ENCODE assay signal across 1 cellular context in the genomic region with DNA sequence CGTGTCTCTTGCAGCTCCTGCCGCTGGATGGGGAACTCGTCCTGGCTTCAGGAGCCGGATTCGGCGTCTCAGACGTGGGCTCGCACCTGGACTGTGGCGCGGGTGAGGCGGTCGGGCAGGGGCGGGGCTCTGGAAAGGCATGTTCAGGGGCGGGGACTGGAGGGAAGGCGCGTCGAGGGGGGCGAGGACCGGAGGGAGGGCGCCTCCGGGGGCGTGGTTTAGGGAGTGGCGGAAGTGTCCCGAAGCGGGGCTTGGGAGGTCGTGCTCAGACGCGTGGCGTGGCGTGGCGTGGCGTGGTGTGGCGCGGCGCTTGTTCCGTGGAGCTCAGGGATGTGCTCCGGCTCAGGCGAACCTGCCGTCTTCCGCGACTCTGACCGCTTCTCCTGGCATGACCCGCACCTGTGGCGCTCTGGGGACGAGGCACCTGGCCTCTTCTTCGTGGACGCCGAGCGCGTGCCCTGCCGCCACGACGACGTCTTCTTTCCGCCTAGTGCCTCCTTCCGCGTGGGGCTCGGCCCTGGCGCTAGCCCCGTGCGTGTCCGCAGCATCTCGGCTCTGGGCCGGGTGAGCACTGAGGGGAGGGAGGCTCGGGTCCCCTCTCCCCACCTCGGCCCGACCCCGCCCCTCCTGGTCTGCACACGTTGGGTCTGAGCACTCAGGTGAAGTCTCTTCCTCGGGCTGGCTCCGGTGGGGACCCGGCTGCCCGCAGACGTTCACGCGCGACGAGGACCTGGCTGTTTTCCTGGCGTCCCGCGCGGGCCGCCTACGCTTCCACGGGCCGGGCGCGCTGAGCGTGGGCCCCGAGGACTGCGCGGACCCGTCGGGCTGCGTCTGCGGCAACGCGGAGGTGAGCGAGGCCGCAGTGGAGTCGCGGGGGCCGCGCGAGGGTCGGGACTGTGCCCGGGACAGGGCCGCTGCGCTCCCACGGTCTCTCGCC.
TF ChIP-seq lines count a peak whose summit lies in the region.

No MANE protein-coding gene starts in this region.

TF ChIP-seq in GM23338, 12 proteins besides CTCF, POLR2A, EP300 and RAD21 (continued from another document):
- TF ChIP-seq REST (IDR thresholded peaks at IDR 0.05; ENCODE audit: unreplicated experiment) (no peak), EZH2phosphoT487 (IDR thresholded peaks at IDR 0.05; ENCODE audit: unreplicated experiment) (peak; percentile 36), ZNF114 (CRISPR knock-in tag; IDR thresholded peaks at IDR 0.05) (no peak), NANOG (IDR thresholded peaks at IDR 0.05; ENCODE audit: borderline replicate concordance) (no peak)
